Comparison of ENCODE assay signal across 9 cellular contexts in genomic region chr2:241950878-241951331, GRCh38.
DNase-seq lines count a peak whose midpoint lies in the region; ATAC-seq, FAIRE-seq and TF ChIP-seq lines count a peak whose summit lies in the region.
"Had no signal": no experiment of that assay in that cellular context is flagged by ENCODE, and none has a peak within 500 bp of the region (broad histone marks: within the 10 kb centered on the region; RNA-seq: fewer than 3 reads in every experiment).

No MANE protein-coding gene starts in this region.

- peaks cover 9% of the 10 kb centered on the region for H3K4me1 Mint-ChIP-seq in activated T-helper 17 cell treated with anti-CD3 and anti-CD28 coated beads, Interleukin-2, amount 50 U/mL, for 72 hours

- intact Hi-C loops in testis (cut with DNase I; ENCODE audit: low total_unique reads) = no loop called here

- no peaks in the 10 kb centered on the region for H3K36me3 Mint-ChIP-seq in activated T-helper 17 cell treated with anti-CD3 and anti-CD28 coated beads, Interleukin-2, amount 50 U/mL, for 72 hours (ENCODE audit: low read depth)

- H3K36me3 ChIP-seq in testis (ENCODE audit: low read depth, missing control alignments) = no peaks in the 10 kb centered on the region

- no peak overlapping the region for H3K27ac Mint-ChIP-seq in activated T-helper 17 cell treated with anti-CD3 and anti-CD28 coated beads, Interleukin-2, amount 50 U/mL, for 72 hours
- H3K27ac Mint-ChIP-seq: T-helper 1 cell treated with Interleukin-12 subunit alpha and Interleukin-12 subunit beta and Interleukin-4 antibody, amounts not matched to agents 30 μg/mL and 1 μg/mL, for 36 hours had no signal

- H3K4me1 ChIP-seq in foreskin keratinocyte (no peaks in the 10 kb centered on the region), testis (peaks cover 4% of the 10 kb centered on the region)

- H3K9me3 ChIP-seq in testis = no peaks in the 10 kb centered on the region

- H3K27me3 ChIP-seq in foreskin keratinocyte (peaks cover 5% of the 10 kb centered on the region), testis (no peaks in the 10 kb centered on the region)

- H3K27me3 Mint-ChIP-seq in activated T-helper 17 cell treated with anti-CD3 and anti-CD28 coated beads, Interleukin-2, amount 50 U/mL, for 72 hours = no peaks in the 10 kb centered on the region

- H3K9me3 Mint-ChIP-seq in activated T-helper 17 cell treated with anti-CD3 and anti-CD28 coated beads, Interleukin-2, amount 50 U/mL, for 72 hours = no peaks in the 10 kb centered on the region
- H3K9me3 Mint-ChIP-seq: T-helper 1 cell treated with Interleukin-12 subunit alpha and Interleukin-12 subunit beta and Interleukin-4 antibody, amounts not matched to agents 30 μg/mL and 1 μg/mL, for 36 hours had no signal

- peak; percentile 56 for ATAC-seq in activated T-helper 17 cell treated with anti-CD3 and anti-CD28 coated beads, Interleukin-2, amount 50 U/mL, for 72 hours (replicated peaks)
- ATAC-seq in foreskin keratinocyte = peak; percentile 70
- ATAC-seq in omental fat pad (ENCODE audit: low FRiP score) = peak; percentile 49
- ATAC-seq in GM21390 (IDR thresholded peaks at IDR 0.05; ENCODE audit: unreplicated experiment) = no peak

- 12 to 15% methylated on average over 22 to 26 of the region's 26 CpGs for WGBS in testis, 2 donors

- no peak for TF ChIP-seq POLR2A in testis (IDR thresholded peaks at IDR 0.05)

- DNase-seq in COLO829 (ENCODE audit: low spot score) (peak; percentile 85), HT-29 (ENCODE audit: low spot score) (peak; percentile 47), RCC 7860 (ENCODE audit: low spot score) (peak; percentile 27), foreskin keratinocyte (peak in 1 of 2 donors; percentile 17), omental fat pad (ENCODE audit: low spot score) (peak; percentile 63), testis (peak; percentile 89)

- peak; percentile 87 for TF ChIP-seq CTCF in foreskin keratinocyte (conservative IDR thresholded peaks at IDR 0.05)
- peak in 2 of 3 donors; percentile 26 to 56 for TF ChIP-seq CTCF in omental fat pad (IDR thresholded peaks at IDR 0.05)
- TF ChIP-seq CTCF in testis (IDR thresholded peaks at IDR 0.05) = peak; percentile 79 to 89 (median 85)

- no peak overlapping the region for H3K4me3 Mint-ChIP-seq in activated T-helper 17 cell treated with anti-CD3 and anti-CD28 coated beads, Interleukin-2, amount 50 U/mL, for 72 hours
- H3K4me3 Mint-ChIP-seq: T-helper 1 cell treated with Interleukin-12 subunit alpha and Interleukin-12 subunit beta and Interleukin-4 antibody, amounts not matched to agents 30 μg/mL and 1 μg/mL, for 36 hours had no signal

- no peak overlapping the region for H3K27ac ChIP-seq in foreskin keratinocyte
- H3K27ac ChIP-seq in testis = no peak overlapping the region

- peak overlapping the region in 1 of 2 donors; percentile 36 for H3K4me3 ChIP-seq in testis

- FAIRE-seq in RCC 7860 (lab: Jason Lieb, UNC) = no peak
